8 cellular contexts compared by ENCODE assay signal in genomic region chr16:69179255-69180010, GRCh38. TPM values are rescaled to one million over a fixed set of nuclear protein-coding genes. Genes with fewer than 3 reads are reported as not detected.
DNase-seq lines count a peak whose midpoint lies in the region; ATAC-seq and TF ChIP-seq lines count a peak whose summit lies in the region.

No MANE protein-coding gene starts in this region.

- H3K9me3 Mint-ChIP-seq in activated T-helper 1 cell treated with anti-CD3 and anti-CD28 coated beads, Interleukin-12 subunit alpha, Interleukin-12 subunit beta, Interleukin-2, Interleukin-4 antibody, amounts not matched to agents 30 ng/mL and 10 ng/mL and 1 ng/mL, durations not matched to agents 14 hours and 24 hours and 36 hours, result no peaks in the 10 kb centered on the region

- peaks cover 8% of the 10 kb centered on the region for H3K36me3 Mint-ChIP-seq in activated T-helper 1 cell treated with anti-CD3 and anti-CD28 coated beads, Interleukin-12 subunit alpha, Interleukin-12 subunit beta, Interleukin-2, Interleukin-4 antibody, amounts not matched to agents 30 ng/mL and 10 ng/mL and 1 ng/mL, durations not matched to agents 14 hours and 24 hours and 36 hours (ENCODE audit: low read depth)

- no peaks in the 10 kb centered on the region for H3K27me3 Mint-ChIP-seq in activated T-helper 1 cell treated with anti-CD3 and anti-CD28 coated beads, Interleukin-12 subunit alpha, Interleukin-12 subunit beta, Interleukin-2, Interleukin-4 antibody, amounts not matched to agents 30 ng/mL and 10 ng/mL and 1 ng/mL, durations not matched to agents 14 hours and 24 hours and 36 hours (ENCODE audit: insufficient read depth)

- H3K4me1 ChIP-seq in hepatocyte (ENCODE audit: insufficient read depth), result peaks cover 8% of the 10 kb centered on the region

- H3K27me3 ChIP-seq in hepatocyte, result no peaks in the 10 kb centered on the region

- H3K27ac ChIP-seq in hepatocyte, result peak overlapping the region; percentile 51

- no peak overlapping the region for H3K4me3 Mint-ChIP-seq in activated T-helper 1 cell treated with anti-CD3 and anti-CD28 coated beads, Interleukin-12 subunit alpha, Interleukin-12 subunit beta, Interleukin-2, Interleukin-4 antibody, amounts not matched to agents 30 ng/mL and 10 ng/mL and 1 ng/mL, durations not matched to agents 14 hours and 24 hours and 36 hours

- TF ChIP-seq CTCF in hepatocyte (IDR thresholded peaks at IDR 0.05; ENCODE audit: poor library complexity), result no peak

- no peak for DNase-seq in activated T-helper 1 cell treated with anti-CD3 and anti-CD28 coated beads, Interleukin-12 subunit alpha, Interleukin-12 subunit beta, Interleukin-2, Interleukin-4 antibody, amounts not matched to agents 30 ng/mL and 10 ng/mL and 1 ng/mL, durations not matched to agents 14 hours and 24 hours and 36 hours (ENCODE audit: low spot score)
- peak; percentile 32 for DNase-seq in hepatocyte (ENCODE audit: low spot score)
- peak; percentile 92 for DNase-seq in stromal cell of bone marrow (ENCODE audit: low read depth)
- no peak for DNase-seq in SKM-1 treated with dmso at 0.1 percent for 144 hours (lab: John Stamatoyannopoulos, UW; ENCODE audit: unreplicated experiment)
- no peak for DNase-seq in SKM-1 (lab: John Stamatoyannopoulos, UW; ENCODE audit: unreplicated experiment)

- intact Hi-C loops in activated T-helper 1 cell treated with anti-CD3 and anti-CD28 coated beads, Interleukin-12 subunit alpha, Interleukin-12 subunit beta, Interleukin-2, Interleukin-4 antibody, amounts not matched to agents 30 ng/mL and 10 ng/mL and 1 ng/mL, durations not matched to agents 14 hours and 24 hours and 36 hours (cut with micrococcal nuclease), result loop anchor here (10.0 kb wide), 1 partner anchor 895 kb away; no protein-coding TSS in a partner anchor

- peak overlapping the region; percentile 9 for H3K4me2 ChIP-seq in hepatocyte

- no peaks in the 10 kb centered on the region for H3K9me3 ChIP-seq in hepatocyte (ENCODE audit: low read depth)

- WGBS in hepatocyte (ENCODE audit: low lambda C conversion rate, missing lambda C conversion rate), result 52% methylated on average over 7 of the region's 7 CpGs

- no peak for ATAC-seq in HG03097 (IDR thresholded peaks at IDR 0.05; ENCODE audit: low FRiP score, unreplicated experiment)
- ATAC-seq in HG03108 (IDR thresholded peaks at IDR 0.05; ENCODE audit: unreplicated experiment), result no peak

- no peak overlapping the region for H3K4me3 ChIP-seq in hepatocyte

- no peaks in the 10 kb centered on the region for H3K36me3 ChIP-seq in hepatocyte (replicated peaks; ENCODE audit: insufficient read depth, low read depth)

- TF ChIP-seq EP300 in Ishikawa (IDR thresholded peaks at IDR 0.05; ENCODE audit: borderline replicate concordance), result peak; percentile 37; the same call in 1 of the 2 replicates

- TF ChIP-seq RAD21 in Ishikawa (IDR thresholded peaks at IDR 0.05; ENCODE audit: low read depth), result no peak

- peak overlapping the region; percentile 22 for H3K27ac Mint-ChIP-seq in activated T-helper 1 cell treated with anti-CD3 and anti-CD28 coated beads, Interleukin-12 subunit alpha, Interleukin-12 subunit beta, Interleukin-2, Interleukin-4 antibody, amounts not matched to agents 30 ng/mL and 10 ng/mL and 1 ng/mL, durations not matched to agents 14 hours and 24 hours and 36 hours

- no peak overlapping the region for H2AFZ ChIP-seq in hepatocyte

- H3K9me2 ChIP-seq in hepatocyte (replicated peaks; ENCODE audit: insufficient read depth), result no peaks in the 10 kb centered on the region

- no peaks in the 10 kb centered on the region for H4K20me1 ChIP-seq in hepatocyte (ENCODE audit: insufficient read depth, poor library complexity, severe bottlenecking)

- H3K79me2 ChIP-seq in hepatocyte, result no peaks in the 10 kb centered on the region

- H3K4me1 Mint-ChIP-seq in activated T-helper 1 cell treated with anti-CD3 and anti-CD28 coated beads, Interleukin-12 subunit alpha, Interleukin-12 subunit beta, Interleukin-2, Interleukin-4 antibody, amounts not matched to agents 30 ng/mL and 10 ng/mL and 1 ng/mL, durations not matched to agents 14 hours and 24 hours and 36 hours (ENCODE audit: low read depth), result peaks cover 20% of the 10 kb centered on the region

TF ChIP-seq in Ishikawa, 13 proteins besides CTCF, POLR2A, EP300 and RAD21:
- TF ChIP-seq TCF12 (IDR thresholded peaks at IDR 0.05; ENCODE audit: low read depth), result peak; percentile 39; the same call in 1 of the 2 replicates
- no peak for TF ChIP-seq FOXM1 (IDR thresholded peaks at IDR 0.05; ENCODE audit: borderline replicate concordance, low read depth)
- TF ChIP-seq CEBPB (IDR thresholded peaks at IDR 0.05), result peak; percentile 94
- TF ChIP-seq NFIC (IDR thresholded peaks at IDR 0.05), result peak; percentile 94

RNA-seq across cellular contexts. Expression of gene SNTB2, which starts 7.5 kb away (rescaled TPM):
- 27.9 and 29.4 TPM in 2 replicates for total RNA-seq in activated T-helper 1 cell treated with anti-CD3 and anti-CD28 coated beads, Interleukin-12 subunit alpha, Interleukin-12 subunit beta, Interleukin-2, Interleukin-4 antibody, amounts not matched to agents 30 ng/mL and 10 ng/mL and 1 ng/mL, durations not matched to agents 14 hours and 24 hours and 36 hours
- 19.5 and 21.5 TPM in 2 replicates for total RNA-seq in hepatocyte
- polyA plus RNA-seq in hepatocyte, result 36.7 and 46.3 TPM in 2 replicates

RNA-seq across cellular contexts. Expression of gene UTP4, which starts 47.0 kb away (rescaled TPM):
- total RNA-seq in activated T-helper 1 cell treated with anti-CD3 and anti-CD28 coated beads, Interleukin-12 subunit alpha, Interleukin-12 subunit beta, Interleukin-2, Interleukin-4 antibody, amounts not matched to agents 30 ng/mL and 10 ng/mL and 1 ng/mL, durations not matched to agents 14 hours and 24 hours and 36 hours, result 117 and 127 TPM in 2 replicates
- total RNA-seq in hepatocyte, result 12.7 and 21.6 TPM in 2 replicates
- 41.4 and 43.0 TPM in 2 replicates for polyA plus RNA-seq in hepatocyte

RNA-seq across cellular contexts. Expression of gene CHTF8, which starts 47.0 kb away (rescaled TPM):
- total RNA-seq in activated T-helper 1 cell treated with anti-CD3 and anti-CD28 coated beads, Interleukin-12 subunit alpha, Interleukin-12 subunit beta, Interleukin-2, Interleukin-4 antibody, amounts not matched to agents 30 ng/mL and 10 ng/mL and 1 ng/mL, durations not matched to agents 14 hours and 24 hours and 36 hours, result 134 and 143 TPM in 2 replicates
- 80.0 and 121 TPM in 2 replicates for total RNA-seq in hepatocyte
- polyA plus RNA-seq in hepatocyte, result 67.8 and 83.6 TPM in 2 replicates

Comparison
In these comparisons a context has a peak if more than half of its experiments do, and no peak if none do; other contexts are left out.
1. DNase-seq: peak in hepatocyte (single experiment) and stromal cell of bone marrow (single experiment); none in activated T-helper 1 cell treated with anti-CD3 and anti-CD28 coated beads, Interleukin-12 subunit alpha, Interleukin-12 subunit beta, Interleukin-2, Interleukin-4 antibody, amounts not matched to agents 30 ng/mL and 10 ng/mL and 1 ng/mL, durations not matched to agents 14 hours and 24 hours and 36 hours (single experiment), SKM-1 treated with dmso at 0.1 percent for 144 hours (single experiment) and SKM-1 (single experiment).